Comparison of ENCODE assay signal across 1 cellular context in the genomic region with DNA sequence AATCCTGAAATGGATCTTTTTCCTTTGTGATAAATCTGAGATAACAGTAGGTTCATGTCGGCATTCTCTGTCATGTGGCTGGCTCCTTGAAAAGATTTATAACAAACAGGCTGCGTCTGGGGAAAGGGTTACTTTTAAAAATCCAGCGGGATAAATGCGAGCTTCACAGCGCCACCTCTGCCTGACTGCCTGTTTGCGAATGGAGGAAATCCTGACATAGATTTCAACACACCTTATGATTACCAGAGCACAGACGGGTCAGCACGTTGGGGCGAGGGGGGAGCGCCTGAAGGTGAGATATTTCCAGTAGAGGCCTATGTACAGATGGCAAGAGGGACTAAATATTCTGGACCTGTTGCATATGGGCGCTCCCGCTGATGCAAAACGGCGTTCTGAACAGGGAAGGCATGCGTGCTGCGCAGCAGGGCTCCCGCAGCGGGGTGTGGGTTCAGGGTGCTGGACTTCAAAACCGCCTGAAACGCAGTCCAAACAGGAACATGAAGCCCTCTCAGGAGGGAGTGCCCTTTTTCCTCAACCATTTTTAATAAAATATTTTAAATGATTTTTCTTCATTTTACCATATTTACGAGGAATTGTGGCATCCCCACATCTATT.
TF ChIP-seq lines count a peak whose summit lies in the region.

No MANE protein-coding gene starts in this region.

TF ChIP-seq in HCT116, 20 proteins besides CTCF, POLR2A, EP300 and RAD21:
- TF ChIP-seq SIN3A (IDR thresholded peaks at IDR 0.05; ENCODE audit: low read depth) = no peak
- TF ChIP-seq, protein P1, sequence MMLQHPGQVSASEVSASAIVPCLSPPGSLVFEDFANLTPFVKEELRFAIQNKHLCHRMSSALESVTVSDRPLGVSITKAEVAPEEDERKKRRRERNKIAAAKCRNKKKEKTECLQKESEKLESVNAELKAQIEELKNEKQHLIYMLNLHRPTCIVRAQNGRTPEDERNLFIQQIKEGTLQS (IDR thresholded peaks at IDR 0.05) = no peak
- TF ChIP-seq TCF7L2 (IDR thresholded peaks at IDR 0.05; ENCODE audit: borderline replicate concordance, extremely low read depth, insufficient read depth, insufficient read length) = no peak
- TF ChIP-seq EZH2 (IDR thresholded peaks at IDR 0.05) = no peak
- TF ChIP-seq YY1 (IDR thresholded peaks at IDR 0.05; ENCODE audit: extremely low read depth, insufficient replicate concordance, low read depth, low read length) = no peak
- no peak for TF ChIP-seq EGR1 (IDR thresholded peaks at IDR 0.05; ENCODE audit: low read depth)
- no peak for TF ChIP-seq FOSL1 (IDR thresholded peaks at IDR 0.05; ENCODE audit: low read depth)
- TF ChIP-seq, protein P2, sequence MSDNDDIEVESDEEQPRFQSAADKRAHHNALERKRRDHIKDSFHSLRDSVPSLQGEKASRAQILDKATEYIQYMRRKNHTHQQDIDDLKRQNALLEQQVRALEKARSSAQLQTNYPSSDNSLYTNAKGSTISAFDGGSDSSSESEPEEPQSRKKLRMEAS (IDR thresholded peaks at IDR 0.05) = no peak
TF ChIP-seq in HCT116: peak in this region for 0.
